ENCODE assay signal across 8 cellular contexts in genomic region chr10:62527019-62527827, GRCh38.
A peak's percentile ranks its signal among the peaks of the same experiment; 100 is the strongest.
DNase-seq lines count a peak whose midpoint lies in the region; ATAC-seq and TF ChIP-seq lines count a peak whose summit lies in the region.

No MANE protein-coding gene starts in this region.

- H3K4me3 ChIP-seq in BE2C (ENCODE audit: low read depth, low read length), result no peak overlapping the region

- no peaks in the 10 kb centered on the region for H3K36me3 ChIP-seq in BE2C

- peak; percentile 5 for DNase-seq in BE2C
- peak; percentile 52 for DNase-seq in activated CD8-positive, alpha-beta memory T cell treated with anti-CD3 and anti-CD28 coated beads, Interleukin-2, amount 50 U/mL, for 48 hours
- DNase-seq in GOT3 (lab: John Stamatoyannopoulos, UW), result no peak
- DNase-seq in GM03348 (ENCODE audit: low spot score), result no peak
- no peak for DNase-seq in AG08395 (ENCODE audit: low spot score)
- no peak for DNase-seq in NCI-H1694 (lab: John Stamatoyannopoulos, UW)

- no peaks in the 10 kb centered on the region for H3K27me3 ChIP-seq in BE2C

- ATAC-seq in HG03095 (IDR thresholded peaks at IDR 0.05; ENCODE audit: unreplicated experiment), result peak; percentile 51

- no peak for TF ChIP-seq CTCF in BE2C (IDR thresholded peaks at IDR 0.05; ENCODE audit: low read depth, low read length)

- H3K4me1 ChIP-seq in BE2C, result no peaks in the 10 kb centered on the region

- peak; percentile 40 for TF ChIP-seq POLR2A in GM19099 (IDR thresholded peaks at IDR 0.05; ENCODE audit: extremely low read depth, insufficient read length, low read depth)

- H3K9me3 ChIP-seq in BE2C, result no peaks in the 10 kb centered on the region

Comparison
In these comparisons a context has a peak if more than half of its experiments do, and no peak if none do; other contexts are left out.
1. DNase-seq: peak in BE2C (single experiment) and activated CD8-positive, alpha-beta memory T cell treated with anti-CD3 and anti-CD28 coated beads, Interleukin-2, amount 50 U/mL, for 48 hours (single experiment); none in GOT3 (single experiment), GM03348 (single experiment), AG08395 (single experiment) and NCI-H1694 (single experiment).